Comparison of ENCODE assay signal across 8 cellular contexts in genomic region chr17:82097919-82098168, GRCh38. TPM values are rescaled to one million over a fixed set of nuclear protein-coding genes. Genes with fewer than 3 reads are reported as not detected.
A peak's percentile ranks its signal among the peaks of the same experiment; 100 is the strongest.
DNase-seq lines count a peak whose midpoint lies in the region; ATAC-seq, FAIRE-seq and TF ChIP-seq lines count a peak whose summit lies in the region.

No MANE protein-coding gene starts in this region.

- peaks cover 48% of the 10 kb centered on the region for H3K79me2 ChIP-seq in astrocyte (ENCODE audit: insufficient read depth, low read length)

- H3K4me3 Mint-ChIP-seq in CD14-positive monocyte = peak overlapping the region; percentile 60 to 65
- H3K4me3 Mint-ChIP-seq in HFFc6 = peak overlapping the region; percentile 62
- no peak overlapping the region for H3K4me3 Mint-ChIP-seq in astrocyte (ENCODE audit: unreplicated experiment)
- peak overlapping the region; percentile 54 for H3K4me3 Mint-ChIP-seq in mesothelial cell of epicardium

- no peak overlapping the region for H3K27ac Mint-ChIP-seq in CD14-positive monocyte
- no peak overlapping the region for H3K27ac Mint-ChIP-seq in HFFc6
- H3K27ac Mint-ChIP-seq in astrocyte (ENCODE audit: unreplicated experiment) = no peak overlapping the region
- no peak overlapping the region for H3K27ac Mint-ChIP-seq in mesothelial cell of epicardium

- no peaks in the 10 kb centered on the region for H3K9me3 Mint-ChIP-seq in CD14-positive monocyte
- no peaks in the 10 kb centered on the region for H3K9me3 Mint-ChIP-seq in HFFc6
- no peaks in the 10 kb centered on the region for H3K9me3 Mint-ChIP-seq in astrocyte (ENCODE audit: unreplicated experiment)
- H3K9me3 Mint-ChIP-seq in mesothelial cell of epicardium = no peaks in the 10 kb centered on the region

- H2AFZ ChIP-seq in astrocyte (ENCODE audit: low read depth, low read length) = no peak overlapping the region

- H3K27me3 Mint-ChIP-seq in CD14-positive monocyte (ENCODE audit: low read depth in 3 of 3) = peaks cover 0 to 4% (median 0%) of the 10 kb centered on the region in 3 donors
- H3K27me3 Mint-ChIP-seq in HFFc6 (ENCODE audit: insufficient read depth) = no peaks in the 10 kb centered on the region
- H3K27me3 Mint-ChIP-seq in astrocyte (ENCODE audit: low read depth, unreplicated experiment) = no peaks in the 10 kb centered on the region
- no peaks in the 10 kb centered on the region for H3K27me3 Mint-ChIP-seq in mesothelial cell of epicardium (ENCODE audit: low read depth)

- no peak for FAIRE-seq in astrocyte (lab: Jason Lieb, UNC)

- peak overlapping the region; percentile 70 for H3K4me3 ChIP-seq in astrocyte (ENCODE audit: insufficient read depth, low read depth, low read length)

- no peak for TF ChIP-seq CTCF in CD14-positive monocyte (IDR thresholded peaks at IDR 0.05)
- no peak for TF ChIP-seq CTCF in HFFc6 (IDR thresholded peaks at IDR 0.05)
- no peak for TF ChIP-seq CTCF in astrocyte (IDR thresholded peaks at IDR 0.05; ENCODE audit: insufficient read depth, low read depth, low read length)
- no peak for TF ChIP-seq CTCF in mesothelial cell of epicardium (IDR thresholded peaks at IDR 0.05; ENCODE audit: unreplicated experiment)

- no peak for ATAC-seq in HG02970 (IDR thresholded peaks at IDR 0.05; ENCODE audit: low FRiP score, unreplicated experiment)
- ATAC-seq in HG03457 (IDR thresholded peaks at IDR 0.05; ENCODE audit: unreplicated experiment) = no peak

- intact Hi-C loops in CD14-positive monocyte (cut with micrococcal nuclease) = loop anchor here (1.0 to 10.0 kb wide), 3 partner anchors 33 to 63 kb away; partner anchors contain the start of genes DCXR (in 1 of the 2), DUS1L (in 1 of the 2), GPS1 (in 1 of the 2) and RAC3 (in 1 of the 2)

- H3K27ac ChIP-seq in astrocyte (ENCODE audit: low read depth, low read length) = peak overlapping the region; percentile 68

- DNase-seq in CD14-positive monocyte (ENCODE audit: low spot score) (no peak), HFFc6 (no peak), astrocyte (ENCODE audit: low read depth) (no peak), mesothelial cell of epicardium (ENCODE audit: low spot score in 2 of 2, unreplicated experiment in 2 of 2) (no peak), NCI-H146 treated with DMSO at 0.1 percent for 48 hours (lab: John Stamatoyannopoulos, UW; ENCODE audit: unreplicated experiment) (no peak), DMS153 (lab: John Stamatoyannopoulos, UW) (no peak)

- peak overlapping the region; percentile 99 for H3K4me2 ChIP-seq in astrocyte (ENCODE audit: low read length)

- H3K4me1 Mint-ChIP-seq in CD14-positive monocyte (peaks cover 19% of the 10 kb centered on the region), HFFc6 (ENCODE audit: low read depth) (no peaks in the 10 kb centered on the region), astrocyte (ENCODE audit: low read depth, unreplicated experiment) (peaks cover 6% of the 10 kb centered on the region), mesothelial cell of epicardium (peaks cover 25% of the 10 kb centered on the region)

- peaks cover 37% of the 10 kb centered on the region for H4K20me1 ChIP-seq in astrocyte (ENCODE audit: insufficient read depth, low read length)

- H3K4me1 ChIP-seq in astrocyte (ENCODE audit: insufficient read depth, low read length) = peaks cover 28% of the 10 kb centered on the region

- peaks cover 4% of the 10 kb centered on the region for H3K36me3 ChIP-seq in astrocyte (ENCODE audit: insufficient read depth, low read length)

- H3K27me3 ChIP-seq in astrocyte (ENCODE audit: insufficient read depth, low read length) = no peaks in the 10 kb centered on the region

- H3K9me3 ChIP-seq in astrocyte (ENCODE audit: insufficient read depth, low read depth, low read length) = no peaks in the 10 kb centered on the region

- H3K36me3 Mint-ChIP-seq in CD14-positive monocyte (peaks cover 5 to 6% of the 10 kb centered on the region in 2 donors), HFFc6 (ENCODE audit: low read depth) (no peaks in the 10 kb centered on the region), astrocyte (ENCODE audit: low read depth, unreplicated experiment) (no peaks in the 10 kb centered on the region), mesothelial cell of epicardium (peaks cover 3% of the 10 kb centered on the region)

- H3K9ac ChIP-seq in astrocyte (ENCODE audit: low read length) = peak overlapping the region; percentile 88

RNA-seq across cellular contexts. Expression of gene FASN, which starts 0.2 kb away (rescaled TPM):
- polyA plus RNA-seq in CD14-positive monocyte = under 1 TPM; 0.08 to 0.13 TPM
- total RNA-seq in HFFc6 (2021; fragmentation: NEBNext Ultra II Directional; extraction: Animal tissue kit (Norgen Biotek cat#: 25700)) = 100 to 1,000 TPM; 108 to 138 (median 112) TPM
- 156 and 203 TPM in 2 replicates for total RNA-seq in astrocyte
- 227 to 230 TPM (median 229 TPM) in 3 replicates for total RNA-seq in mesothelial cell of epicardium

RNA-seq across cellular contexts. Expression of gene DUS1L, which starts 32.2 kb away (rescaled TPM):
- polyA plus RNA-seq in CD14-positive monocyte = 10 to 100 TPM; 23.9 to 47.6 TPM
- 10 to 100 TPM; 65.8 to 86.8 (median 71.2) TPM for total RNA-seq in HFFc6 (2021; fragmentation: NEBNext Ultra II Directional; extraction: Animal tissue kit (Norgen Biotek cat#: 25700))
- total RNA-seq in astrocyte = 55.1 and 59.5 TPM in 2 replicates
- total RNA-seq in mesothelial cell of epicardium = 87.3 to 94.9 TPM (median 87.9 TPM) in 3 replicates

RNA-seq across cellular contexts. Expression of gene GPS1, which starts 46.1 kb away (rescaled TPM):
- polyA plus RNA-seq in CD14-positive monocyte = 100 to 1,000 TPM; 110 to 130 TPM
- total RNA-seq in HFFc6 (2021; fragmentation: NEBNext Ultra II Directional; extraction: Animal tissue kit (Norgen Biotek cat#: 25700)) = 100 to 1,000 TPM; 127 to 144 (median 141) TPM
- total RNA-seq in astrocyte (91.4 and 102 TPM in 2 replicates), mesothelial cell of epicardium (104 to 113 TPM (median 105 TPM) in 3 replicates)

RNA-seq across cellular contexts. Expression of gene RFNG, which starts 46.2 kb away (rescaled TPM):
- polyA plus RNA-seq in CD14-positive monocyte = 1 to 10 TPM; 1.5 to 4.1 TPM
- total RNA-seq in HFFc6 (2021; fragmentation: NEBNext Ultra II Directional; extraction: Animal tissue kit (Norgen Biotek cat#: 25700)) = 10 to 100 TPM; 37.6 to 48.5 (median 40.1) TPM
- total RNA-seq in astrocyte (40.2 and 41.9 TPM in 2 replicates), mesothelial cell of epicardium (53.8 to 57.3 TPM (median 55.6 TPM) in 3 replicates)
